Comparison of ENCODE assay signal across 3 cellular contexts in the genomic region with DNA sequence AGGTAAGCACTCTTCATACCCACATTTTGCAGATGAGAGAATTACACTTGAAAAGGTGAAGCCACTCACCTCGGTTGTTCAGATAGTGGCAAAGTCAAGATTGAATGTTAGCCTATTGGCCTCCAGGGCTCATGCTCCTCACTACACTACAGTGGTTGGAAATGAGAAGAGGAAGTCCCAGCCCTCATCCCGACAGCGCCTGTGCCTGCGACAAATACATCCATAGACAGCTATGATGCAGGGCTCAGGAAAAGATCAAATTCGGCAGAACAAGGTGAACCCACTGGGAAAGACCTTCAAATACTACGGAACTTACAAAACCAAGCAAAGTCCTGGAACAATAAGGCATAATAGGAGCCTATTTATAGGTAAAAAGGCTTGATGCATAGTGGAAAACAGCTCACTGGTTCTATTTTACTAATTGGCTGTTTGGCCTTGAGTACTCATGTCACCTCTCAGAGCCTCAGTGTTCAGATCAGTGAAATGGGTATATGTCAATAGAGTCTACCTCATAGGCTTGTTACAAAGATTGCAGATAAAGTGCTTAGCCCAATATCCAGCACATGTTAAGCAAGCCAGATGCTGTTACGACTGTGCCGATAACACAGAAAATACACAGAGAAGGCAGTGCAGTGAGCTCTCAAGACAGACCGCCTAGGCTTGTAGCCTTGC.
TF ChIP-seq lines count a peak whose summit lies in the region.

No MANE protein-coding gene starts in this region.

TF ChIP-seq in A549, 52 proteins besides CTCF, POLR2A, EP300 and RAD21:
- TF ChIP-seq, protein P1, sequence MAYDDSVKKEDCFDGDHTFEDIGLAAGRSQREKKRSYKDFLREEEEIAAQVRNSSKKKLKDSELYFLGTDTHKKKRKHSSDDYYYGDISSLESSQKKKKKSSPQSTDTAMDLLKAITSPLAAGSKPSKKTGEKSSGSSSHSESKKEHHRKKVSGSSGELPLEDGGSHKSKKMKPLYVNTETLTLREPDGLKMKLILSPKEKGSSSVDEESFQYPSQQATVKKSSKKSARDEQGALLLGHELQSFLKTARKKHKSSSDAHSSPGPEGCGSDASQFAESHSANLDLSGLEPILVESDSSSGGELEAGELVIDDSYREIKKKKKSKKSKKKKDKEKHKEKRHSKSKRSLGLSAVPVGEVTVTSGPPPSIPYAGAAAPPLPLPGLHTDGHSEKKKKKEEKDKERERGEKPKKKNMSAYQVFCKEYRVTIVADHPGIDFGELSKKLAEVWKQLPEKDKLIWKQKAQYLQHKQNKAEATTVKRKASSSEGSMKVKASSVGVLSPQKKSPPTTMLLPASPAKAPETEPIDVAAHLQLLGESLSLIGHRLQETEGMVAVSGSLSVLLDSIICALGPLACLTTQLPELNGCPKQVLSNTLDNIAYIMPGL (CRISPR knock-in tag; IDR thresholded peaks at IDR 0.05; ENCODE audit: borderline replicate concordance), result no peak
- TF ChIP-seq KDM1A (IDR thresholded peaks at IDR 0.05; ENCODE audit: low read depth), result 0 out of 2 replicates have a peak, but pooled peaks have one; percentile 47

TF ChIP-seq in K562, 482 proteins besides CTCF, POLR2A, EP300 and RAD21 (continues in another document):
- TF ChIP-seq, protein P2, sequence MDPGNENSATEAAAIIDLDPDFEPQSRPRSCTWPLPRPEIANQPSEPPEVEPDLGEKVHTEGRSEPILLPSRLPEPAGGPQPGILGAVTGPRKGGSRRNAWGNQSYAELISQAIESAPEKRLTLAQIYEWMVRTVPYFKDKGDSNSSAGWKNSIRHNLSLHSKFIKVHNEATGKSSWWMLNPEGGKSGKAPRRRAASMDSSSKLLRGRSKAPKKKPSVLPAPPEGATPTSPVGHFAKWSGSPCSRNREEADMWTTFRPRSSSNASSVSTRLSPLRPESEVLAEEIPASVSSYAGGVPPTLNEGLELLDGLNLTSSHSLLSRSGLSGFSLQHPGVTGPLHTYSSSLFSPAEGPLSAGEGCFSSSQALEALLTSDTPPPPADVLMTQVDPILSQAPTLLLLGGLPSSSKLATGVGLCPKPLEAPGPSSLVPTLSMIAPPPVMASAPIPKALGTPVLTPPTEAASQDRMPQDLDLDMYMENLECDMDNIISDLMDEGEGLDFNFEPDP (CRISPR knock-in tag; IDR thresholded peaks at IDR 0.05), result no peak
- TF ChIP-seq CREM (IDR thresholded peaks at IDR 0.05; ENCODE audit: low read depth) (no peak), GABPB2 (CRISPR knock-in tag; conservative IDR thresholded peaks at IDR 0.05) (no peak), ZEB2 (IDR thresholded peaks at IDR 0.05) (no peak), CREBBP (IDR thresholded peaks at IDR 0.05; ENCODE audit: low read depth, low read length) (no peak), TSC22D4 (tag; IDR thresholded peaks at IDR 0.05) (no peak), TFAM (CRISPR knock-in tag; conservative IDR thresholded peaks at IDR 0.05) (no peak), KAT8 (IDR thresholded peaks at IDR 0.05; ENCODE audit: low read depth) (no peak), ARHGAP35 (IDR thresholded peaks at IDR 0.05; ENCODE audit: partially characterized antibody) (no peak), SAP30 (IDR thresholded peaks at IDR 0.05; ENCODE audit: borderline replicate concordance, insufficient read depth, low read depth, low read length, poor library complexity, severe bottlenecking) (no peak), ZC3H8 (IDR thresholded peaks at IDR 0.05) (no peak), ZNF76 (CRISPR knock-in tag; IDR thresholded peaks at IDR 0.05; ENCODE audit: borderline replicate concordance) (no peak), SMAD3 (CRISPR knock-in tag; conservative IDR thresholded peaks at IDR 0.05) (no peak), C11orf30 (IDR thresholded peaks at IDR 0.05; ENCODE audit: low read depth) (no peak), FUS (optimal IDR thresholded peaks at IDR 0.05; ENCODE audit: low read depth, low read length) (no peak), BRCA1 (IDR thresholded peaks at IDR 0.05) (no peak), BRCA1 (CRISPR knock-in tag; IDR thresholded peaks at IDR 0.05) (no peak), EP400 (IDR thresholded peaks at IDR 0.05) (no peak), PTRF (tag; IDR thresholded peaks at IDR 0.05) (no peak), HDAC1 (IDR thresholded peaks at IDR 0.05) (0 out of 4 replicates have a peak, but pooled peaks of 1 of the 2 experiments have one; percentile 10), ESRRA (IDR thresholded peaks at IDR 0.05; ENCODE audit: borderline replicate concordance, low read depth) (peak; percentile 96)
- TF ChIP-seq, protein P3, sequence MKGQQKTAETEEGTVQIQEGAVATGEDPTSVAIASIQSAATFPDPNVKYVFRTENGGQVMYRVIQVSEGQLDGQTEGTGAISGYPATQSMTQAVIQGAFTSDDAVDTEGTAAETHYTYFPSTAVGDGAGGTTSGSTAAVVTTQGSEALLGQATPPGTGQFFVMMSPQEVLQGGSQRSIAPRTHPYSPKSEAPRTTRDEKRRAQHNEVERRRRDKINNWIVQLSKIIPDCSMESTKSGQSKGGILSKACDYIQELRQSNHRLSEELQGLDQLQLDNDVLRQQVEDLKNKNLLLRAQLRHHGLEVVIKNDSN (CRISPR knock-in tag; IDR thresholded peaks at IDR 0.05), result no peak
- TF ChIP-seq, protein P4, sequence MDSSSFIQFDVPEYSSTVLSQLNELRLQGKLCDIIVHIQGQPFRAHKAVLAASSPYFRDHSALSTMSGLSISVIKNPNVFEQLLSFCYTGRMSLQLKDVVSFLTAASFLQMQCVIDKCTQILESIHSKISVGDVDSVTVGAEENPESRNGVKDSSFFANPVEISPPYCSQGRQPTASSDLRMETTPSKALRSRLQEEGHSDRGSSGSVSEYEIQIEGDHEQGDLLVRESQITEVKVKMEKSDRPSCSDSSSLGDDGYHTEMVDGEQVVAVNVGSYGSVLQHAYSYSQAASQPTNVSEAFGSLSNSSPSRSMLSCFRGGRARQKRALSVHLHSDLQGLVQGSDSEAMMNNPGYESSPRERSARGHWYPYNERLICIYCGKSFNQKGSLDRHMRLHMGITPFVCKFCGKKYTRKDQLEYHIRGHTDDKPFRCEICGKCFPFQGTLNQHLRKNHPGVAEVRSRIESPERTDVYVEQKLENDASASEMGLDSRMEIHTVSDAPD (CRISPR knock-in tag; IDR thresholded peaks at IDR 0.05), result no peak
- TF ChIP-seq, protein P5, sequence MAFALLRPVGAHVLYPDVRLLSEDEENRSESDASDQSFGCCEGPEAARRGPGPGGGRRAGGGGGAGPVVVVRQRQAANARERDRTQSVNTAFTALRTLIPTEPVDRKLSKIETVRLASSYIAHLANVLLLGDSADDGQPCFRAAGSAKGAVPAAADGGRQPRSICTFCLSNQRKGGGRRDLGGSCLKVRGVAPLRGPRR (CRISPR knock-in tag; IDR thresholded peaks at IDR 0.05), result no peak
- TF ChIP-seq, protein P6, sequence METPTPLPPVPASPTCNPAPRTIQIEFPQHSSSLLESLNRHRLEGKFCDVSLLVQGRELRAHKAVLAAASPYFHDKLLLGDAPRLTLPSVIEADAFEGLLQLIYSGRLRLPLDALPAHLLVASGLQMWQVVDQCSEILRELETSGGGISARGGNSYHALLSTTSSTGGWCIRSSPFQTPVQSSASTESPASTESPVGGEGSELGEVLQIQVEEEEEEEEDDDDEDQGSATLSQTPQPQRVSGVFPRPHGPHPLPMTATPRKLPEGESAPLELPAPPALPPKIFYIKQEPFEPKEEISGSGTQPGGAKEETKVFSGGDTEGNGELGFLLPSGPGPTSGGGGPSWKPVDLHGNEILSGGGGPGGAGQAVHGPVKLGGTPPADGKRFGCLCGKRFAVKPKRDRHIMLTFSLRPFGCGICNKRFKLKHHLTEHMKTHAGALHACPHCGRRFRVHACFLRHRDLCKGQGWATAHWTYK (CRISPR knock-in tag; IDR thresholded peaks at IDR 0.05), result no peak
- TF ChIP-seq, protein P7, sequence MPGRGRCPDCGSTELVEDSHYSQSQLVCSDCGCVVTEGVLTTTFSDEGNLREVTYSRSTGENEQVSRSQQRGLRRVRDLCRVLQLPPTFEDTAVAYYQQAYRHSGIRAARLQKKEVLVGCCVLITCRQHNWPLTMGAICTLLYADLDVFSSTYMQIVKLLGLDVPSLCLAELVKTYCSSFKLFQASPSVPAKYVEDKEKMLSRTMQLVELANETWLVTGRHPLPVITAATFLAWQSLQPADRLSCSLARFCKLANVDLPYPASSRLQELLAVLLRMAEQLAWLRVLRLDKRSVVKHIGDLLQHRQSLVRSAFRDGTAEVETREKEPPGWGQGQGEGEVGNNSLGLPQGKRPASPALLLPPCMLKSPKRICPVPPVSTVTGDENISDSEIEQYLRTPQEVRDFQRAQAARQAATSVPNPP (IDR thresholded peaks at IDR 0.05; ENCODE audit: borderline replicate concordance, insufficient read depth, insufficient read length), result no peak

TF ChIP-seq in neural cell, 6 proteins besides CTCF, POLR2A, EP300 and RAD21:
- no peak for TF ChIP-seq POLR2AphosphoS5 (IDR thresholded peaks at IDR 0.05)
